Comparison of ENCODE assay signal across 1 cellular context in genomic region chr6:126909493-126909892, GRCh38.
TF ChIP-seq lines count a peak whose summit lies in the region.

No MANE protein-coding gene starts in this region.

TF ChIP-seq in GM23338, 12 proteins besides CTCF, POLR2A, EP300 and RAD21 (continued from another document):
- TF ChIP-seq, protein P1, sequence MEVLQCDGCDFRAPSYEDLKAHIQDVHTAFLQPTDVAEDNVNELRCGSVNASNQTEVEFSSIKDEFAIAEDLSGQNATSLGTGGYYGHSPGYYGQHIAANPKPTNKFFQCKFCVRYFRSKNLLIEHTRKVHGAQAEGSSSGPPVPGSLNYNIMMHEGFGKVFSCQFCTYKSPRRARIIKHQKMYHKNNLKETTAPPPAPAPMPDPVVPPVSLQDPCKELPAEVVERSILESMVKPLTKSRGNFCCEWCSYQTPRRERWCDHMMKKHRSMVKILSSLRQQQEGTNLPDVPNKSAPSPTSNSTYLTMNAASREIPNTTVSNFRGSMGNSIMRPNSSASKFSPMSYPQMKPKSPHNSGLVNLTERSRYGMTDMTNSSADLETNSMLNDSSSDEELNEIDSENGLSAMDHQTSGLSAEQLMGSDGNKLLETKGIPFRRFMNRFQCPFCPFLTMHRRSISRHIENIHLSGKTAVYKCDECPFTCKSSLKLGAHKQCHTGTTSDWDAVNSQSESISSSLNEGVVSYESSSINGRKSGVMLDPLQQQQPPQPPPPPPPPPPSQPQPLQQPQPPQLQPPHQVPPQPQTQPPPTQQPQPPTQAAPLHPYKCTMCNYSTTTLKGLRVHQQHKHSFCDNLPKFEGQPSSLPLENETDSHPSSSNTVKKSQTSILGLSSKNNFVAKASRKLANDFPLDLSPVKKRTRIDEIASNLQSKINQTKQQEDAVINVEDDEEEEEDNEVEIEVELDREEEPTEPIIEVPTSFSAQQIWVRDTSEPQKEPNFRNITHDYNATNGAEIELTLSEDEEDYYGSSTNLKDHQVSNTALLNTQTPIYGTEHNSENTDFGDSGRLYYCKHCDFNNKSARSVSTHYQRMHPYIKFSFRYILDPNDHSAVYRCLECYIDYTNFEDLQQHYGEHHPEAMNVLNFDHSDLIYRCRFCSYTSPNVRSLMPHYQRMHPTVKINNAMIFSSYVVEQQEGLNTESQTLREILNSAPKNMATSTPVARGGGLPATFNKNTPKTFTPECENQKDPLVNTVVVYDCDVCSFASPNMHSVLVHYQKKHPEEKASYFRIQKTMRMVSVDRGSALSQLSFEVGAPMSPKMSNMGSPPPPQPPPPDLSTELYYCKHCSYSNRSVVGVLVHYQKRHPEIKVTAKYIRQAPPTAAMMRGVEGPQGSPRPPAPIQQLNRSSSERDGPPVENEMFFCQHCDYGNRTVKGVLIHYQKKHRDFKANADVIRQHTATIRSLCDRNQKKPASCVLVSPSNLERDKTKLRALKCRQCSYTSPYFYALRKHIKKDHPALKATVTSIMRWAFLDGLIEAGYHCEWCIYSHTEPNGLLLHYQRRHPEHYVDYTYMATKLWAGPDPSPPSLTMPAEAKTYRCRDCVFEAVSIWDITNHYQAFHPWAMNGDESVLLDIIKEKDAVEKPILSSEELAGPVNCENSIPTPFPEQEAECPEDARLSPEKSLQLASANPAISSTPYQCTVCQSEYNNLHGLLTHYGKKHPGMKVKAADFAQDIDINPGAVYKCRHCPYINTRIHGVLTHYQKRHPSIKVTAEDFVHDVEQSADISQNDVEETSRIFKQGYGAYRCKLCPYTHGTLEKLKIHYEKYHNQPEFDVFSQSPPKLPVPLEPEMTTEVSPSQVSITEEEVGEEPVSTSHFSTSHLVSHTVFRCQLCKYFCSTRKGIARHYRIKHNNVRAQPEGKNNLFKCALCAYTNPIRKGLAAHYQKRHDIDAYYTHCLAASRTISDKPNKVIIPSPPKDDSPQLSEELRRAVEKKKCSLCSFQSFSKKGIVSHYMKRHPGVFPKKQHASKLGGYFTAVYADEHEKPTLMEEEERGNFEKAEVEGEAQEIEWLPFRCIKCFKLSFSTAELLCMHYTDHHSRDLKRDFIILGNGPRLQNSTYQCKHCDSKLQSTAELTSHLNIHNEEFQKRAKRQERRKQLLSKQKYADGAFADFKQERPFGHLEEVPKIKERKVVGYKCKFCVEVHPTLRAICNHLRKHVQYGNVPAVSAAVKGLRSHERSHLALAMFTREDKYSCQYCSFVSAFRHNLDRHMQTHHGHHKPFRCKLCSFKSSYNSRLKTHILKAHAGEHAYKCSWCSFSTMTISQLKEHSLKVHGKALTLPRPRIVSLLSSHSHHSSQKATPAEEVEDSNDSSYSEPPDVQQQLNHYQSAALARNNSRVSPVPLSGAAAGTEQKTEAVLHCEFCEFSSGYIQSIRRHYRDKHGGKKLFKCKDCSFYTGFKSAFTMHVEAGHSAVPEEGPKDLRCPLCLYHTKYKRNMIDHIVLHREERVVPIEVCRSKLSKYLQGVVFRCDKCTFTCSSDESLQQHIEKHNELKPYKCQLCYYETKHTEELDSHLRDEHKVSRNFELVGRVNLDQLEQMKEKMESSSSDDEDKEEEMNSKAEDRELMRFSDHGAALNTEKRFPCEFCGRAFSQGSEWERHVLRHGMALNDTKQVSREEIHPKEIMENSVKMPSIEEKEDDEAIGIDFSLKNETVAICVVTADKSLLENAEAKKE (CRISPR knock-in tag; IDR thresholded peaks at IDR 0.05): no peak
- no peak for TF ChIP-seq ZNF331 (CRISPR knock-in tag; IDR thresholded peaks at IDR 0.05; ENCODE audit: low read depth)
- no peak for TF ChIP-seq EZH2phosphoT487 (IDR thresholded peaks at IDR 0.05; ENCODE audit: unreplicated experiment)
- TF ChIP-seq EZH2 (IDR thresholded peaks at IDR 0.05; ENCODE audit: low read depth, unreplicated experiment): no peak
- TF ChIP-seq, protein P2, sequence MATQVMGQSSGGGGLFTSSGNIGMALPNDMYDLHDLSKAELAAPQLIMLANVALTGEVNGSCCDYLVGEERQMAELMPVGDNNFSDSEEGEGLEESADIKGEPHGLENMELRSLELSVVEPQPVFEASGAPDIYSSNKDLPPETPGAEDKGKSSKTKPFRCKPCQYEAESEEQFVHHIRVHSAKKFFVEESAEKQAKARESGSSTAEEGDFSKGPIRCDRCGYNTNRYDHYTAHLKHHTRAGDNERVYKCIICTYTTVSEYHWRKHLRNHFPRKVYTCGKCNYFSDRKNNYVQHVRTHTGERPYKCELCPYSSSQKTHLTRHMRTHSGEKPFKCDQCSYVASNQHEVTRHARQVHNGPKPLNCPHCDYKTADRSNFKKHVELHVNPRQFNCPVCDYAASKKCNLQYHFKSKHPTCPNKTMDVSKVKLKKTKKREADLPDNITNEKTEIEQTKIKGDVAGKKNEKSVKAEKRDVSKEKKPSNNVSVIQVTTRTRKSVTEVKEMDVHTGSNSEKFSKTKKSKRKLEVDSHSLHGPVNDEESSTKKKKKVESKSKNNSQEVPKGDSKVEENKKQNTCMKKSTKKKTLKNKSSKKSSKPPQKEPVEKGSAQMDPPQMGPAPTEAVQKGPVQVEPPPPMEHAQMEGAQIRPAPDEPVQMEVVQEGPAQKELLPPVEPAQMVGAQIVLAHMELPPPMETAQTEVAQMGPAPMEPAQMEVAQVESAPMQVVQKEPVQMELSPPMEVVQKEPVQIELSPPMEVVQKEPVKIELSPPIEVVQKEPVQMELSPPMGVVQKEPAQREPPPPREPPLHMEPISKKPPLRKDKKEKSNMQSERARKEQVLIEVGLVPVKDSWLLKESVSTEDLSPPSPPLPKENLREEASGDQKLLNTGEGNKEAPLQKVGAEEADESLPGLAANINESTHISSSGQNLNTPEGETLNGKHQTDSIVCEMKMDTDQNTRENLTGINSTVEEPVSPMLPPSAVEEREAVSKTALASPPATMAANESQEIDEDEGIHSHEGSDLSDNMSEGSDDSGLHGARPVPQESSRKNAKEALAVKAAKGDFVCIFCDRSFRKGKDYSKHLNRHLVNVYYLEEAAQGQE (IDR thresholded peaks at IDR 0.05; ENCODE audit: unreplicated experiment): no peak
